ENCODE assay signal across 18 cellular contexts in genomic region chr11:1845571-1846452, GRCh38. TPM values are rescaled to one million over a fixed set of nuclear protein-coding genes. Genes with fewer than 3 reads are reported as not detected.
A peak's percentile ranks its signal among the peaks of the same experiment; 100 is the strongest.
DNase-seq lines count a peak whose midpoint lies in the region; ATAC-seq, FAIRE-seq and TF ChIP-seq lines count a peak whose summit lies in the region.
"Had no signal": no experiment of that assay in that cellular context is flagged by ENCODE, and none has a peak within 500 bp of the region (broad histone marks: within the 10 kb centered on the region; RNA-seq: fewer than 3 reads in every experiment).

No MANE protein-coding gene starts in this region.

- H3K9me3 Mint-ChIP-seq in activated CD4-positive, alpha-beta T cell treated with anti-CD3 and anti-CD28 coated beads, Interleukin-2, amount 10 ng/mL, durations not matched to agents 7 days and 5 days: no peaks in the 10 kb centered on the region
- peaks cover 0 to 5% (median 0%) of the 10 kb centered on the region in 5 experiments for H3K9me3 Mint-ChIP-seq in brain

- ATAC-seq in Panc1 (peak; percentile 29; the same call in 1 of the 2 replicates), pancreas (no peak)
- ATAC-seq: heart right ventricle, left colon had no signal

- CTCF ChIA-PET in activated CD4-positive, alpha-beta T cell treated with anti-CD3 and anti-CD28 coated beads, Interleukin-2, amount 10 ng/mL, durations not matched to agents 7 days and 5 days (lab: Charles Lee): interaction anchor here (3.6 kb wide), 1 partner anchor 152 kb away, joined by 18 read pairs; no protein-coding TSS in a partner anchor
- CTCF ChIA-PET in Panc1 (lab: Charles Lee): interaction anchor here (0.5 to 0.6 kb wide), 3 partner anchors 13 to 136 kb away, joined by 3 to 7 read pairs (median 5); no protein-coding TSS in a partner anchor

- FAIRE-seq in pancreas (lab: Jason Lieb, UNC): no peak

- no TSS peak for BruUV-seq in Panc1 (replicated peaks; lab: Mats Ljungman, UMichigan)

- H3K4me3 ChIP-seq in Panc1 (ENCODE audit: low read depth in 2 of 2, low read length in 2 of 2) (no peak overlapping the region), pancreas (no peak overlapping the region)
- H3K4me3 ChIP-seq: heart right ventricle had no signal

- no peaks in the 10 kb centered on the region for H3K36me3 ChIP-seq in Panc1 (ENCODE audit: control insufficient read depth, insufficient read depth, low read length)
- H3K36me3 ChIP-seq in pancreas: no peaks in the 10 kb centered on the region
- H3K36me3 ChIP-seq: heart right ventricle had no signal

- H3K27ac Mint-ChIP-seq in activated CD4-positive, alpha-beta T cell treated with anti-CD3 and anti-CD28 coated beads, Interleukin-2, amount 10 ng/mL, durations not matched to agents 7 days and 5 days: peak overlapping the region; percentile 90
- H3K27ac Mint-ChIP-seq in brain: peak overlapping the region in 3 of 5 experiments; percentile 24 to 92 (median 71)

- no peaks in the 10 kb centered on the region for H3K36me3 Mint-ChIP-seq in activated CD4-positive, alpha-beta T cell treated with anti-CD3 and anti-CD28 coated beads, Interleukin-2, amount 10 ng/mL, durations not matched to agents 7 days and 5 days (ENCODE audit: low read depth)
- H3K36me3 Mint-ChIP-seq in brain: no peaks in the 10 kb centered on the region

- peak; percentile 41 for DNase-seq in activated CD4-positive, alpha-beta T cell treated with anti-CD3 and anti-CD28 coated beads, Interleukin-2, amount 10 ng/mL, durations not matched to agents 7 days and 5 days
- DNase-seq in activated CD4-positive, alpha-beta T cell treated with anti-CD3 and anti-CD28 coated beads for 48 hours: no peak
- DNase-seq in Panc1 (ENCODE audit: low read depth, low spot score) (no peak), pancreas (peak in 2 of 6 donors; percentile 55 to 68), NCI-H524 treated with DMSO at 0.1 percent for 48 hours (lab: John Stamatoyannopoulos, UW) (no peak), NCI-H2171 (lab: John Stamatoyannopoulos, UW) (no peak), globus pallidus (ENCODE audit: low spot score) (no peak)
- DNase-seq: activated effector memory CD4-positive, alpha-beta T cell treated with anti-CD3 and anti-CD28 coated beads, Interleukin-2, amount 50 U/mL, for 16 hours; left colon; NCI-H1417 treated with DMSO at 0.1 percent for 48 hours; nephron progenitor cell had no signal

- H3K4me1 Mint-ChIP-seq in activated CD4-positive, alpha-beta T cell treated with anti-CD3 and anti-CD28 coated beads, Interleukin-2, amount 10 ng/mL, durations not matched to agents 7 days and 5 days: peaks cover 76% of the 10 kb centered on the region
- H3K4me1 Mint-ChIP-seq in brain: peaks cover 11% of the 10 kb centered on the region

- TF ChIP-seq CTCF in Panc1 (IDR thresholded peaks at IDR 0.05) (no peak), brain (conservative IDR thresholded peaks at IDR 0.05) (no peak), pancreas (IDR thresholded peaks at IDR 0.05) (no peak)

- H3K4me3 Mint-ChIP-seq in activated CD4-positive, alpha-beta T cell treated with anti-CD3 and anti-CD28 coated beads, Interleukin-2, amount 10 ng/mL, durations not matched to agents 7 days and 5 days: peak overlapping the region; percentile 62
- H3K4me3 Mint-ChIP-seq in brain: peak overlapping the region in 1 of 5 experiments; percentile 6

- H3K27ac ChIP-seq in Panc1 (ENCODE audit: low read length) (no peak overlapping the region), pancreas (peak overlapping the region; percentile 39 to 97 (median 94))

- no peaks in the 10 kb centered on the region for H3K27me3 Mint-ChIP-seq in activated CD4-positive, alpha-beta T cell treated with anti-CD3 and anti-CD28 coated beads, Interleukin-2, amount 10 ng/mL, durations not matched to agents 7 days and 5 days
- H3K27me3 Mint-ChIP-seq in brain: peaks cover 3% of the 10 kb centered on the region

- peaks cover 10% of the 10 kb centered on the region for H3K4me1 ChIP-seq in Panc1 (ENCODE audit: control insufficient read depth, insufficient read depth, low read length)
- peaks cover 27 to 54% (median 50%) of the 10 kb centered on the region in 3 donors for H3K4me1 ChIP-seq in pancreas

- H3K9me3 ChIP-seq in Panc1 (ENCODE audit: control insufficient read depth, insufficient read depth, low read depth, low read length): no peaks in the 10 kb centered on the region
- no peaks in the 10 kb centered on the region for H3K9me3 ChIP-seq in pancreas
- H3K9me3 ChIP-seq: heart right ventricle had no signal

- intact Hi-C loops in Panc1 (cut with micrococcal nuclease; ENCODE audit: unreplicated experiment): no loop called here
- intact Hi-C loops in pancreas (cut with DNase I): no loop called here

- POLR2A ChIA-PET in activated CD4-positive, alpha-beta T cell treated with anti-CD3 and anti-CD28 coated beads, Interleukin-2, amount 10 ng/mL, durations not matched to agents 7 days and 5 days (lab: Charles Lee): no interaction called here
- POLR2A ChIA-PET in Panc1 (lab: Charles Lee): no interaction called here

- H3K27me3 ChIP-seq in Panc1 (ENCODE audit: control insufficient read depth, insufficient read depth, low read length): no peaks in the 10 kb centered on the region
- H3K27me3 ChIP-seq in pancreas: no peaks in the 10 kb centered on the region
- H3K27me3 ChIP-seq: heart right ventricle had no signal

- in situ Hi-C loops in Panc1 (cut with HindIII; ENCODE audit: low pct_unique_long_range_greater_than_20kb, low sequenced_read_pairs): no loop called here

- WGBS in pancreas, 2 donors: 76% methylated on average over 20 to 21 of the region's 21 CpGs

RNA-seq across cellular contexts. Expression of gene TNNI2, which starts 7.0 kb away (rescaled TPM):
- total RNA-seq in activated CD4-positive, alpha-beta T cell treated with anti-CD3 and anti-CD28 coated beads, Interleukin-2, amount 10 ng/mL, durations not matched to agents 7 days and 5 days: not detected
- 0.46 TPM for total RNA-seq in Panc1 (2021; ENCODE audit: unreplicated experiment)
- polyA plus RNA-seq in Panc1 (2012; ENCODE audit: insufficient read length): 0.64 TPM
- not detected for polyA plus RNA-seq in brain (ENCODE audit: insufficient read depth, low read depth, low replicate concordance)
- total RNA-seq in pancreas: 1 to 10 TPM in 5 of 6 donors, not detected in 1; 2.5 to 8.7 (median 6.2) TPM
- polyA plus RNA-seq in pancreas: 10 to 100 TPM; 28.9 to 57.4 TPM
- total RNA-seq: A673, epithelial cell of proximal tubule, H4, NCI-H460 had no signal

RNA-seq across cellular contexts. Expression of gene LSP1, which starts 7.1 kb away (rescaled TPM):
- 100 to 1,000 TPM; 668 to 687 TPM for total RNA-seq in activated CD4-positive, alpha-beta T cell treated with anti-CD3 and anti-CD28 coated beads, Interleukin-2, amount 10 ng/mL, durations not matched to agents 7 days and 5 days
- total RNA-seq in Panc1 (2021; ENCODE audit: unreplicated experiment): 0.90 TPM
- 1.3 TPM for polyA plus RNA-seq in Panc1 (2012; ENCODE audit: insufficient read length)
- polyA plus RNA-seq in brain (ENCODE audit: insufficient read depth, low read depth, low replicate concordance): 3.7 TPM
- 10 to 100 TPM in 3 of 6 donors, 1 to 10 TPM in 3; 2.4 to 26.8 (median 8.4) TPM for total RNA-seq in pancreas
- polyA plus RNA-seq in pancreas: 10 to 100 TPM in 1 of 2 donors, 1 to 10 TPM in 1; 8.6 to 20.6 TPM
- total RNA-seq: A673, epithelial cell of proximal tubule, NCI-H460 had no signal

RNA-seq across cellular contexts. Expression of gene SYT8, which starts 11.0 kb away (rescaled TPM):
- total RNA-seq in activated CD4-positive, alpha-beta T cell treated with anti-CD3 and anti-CD28 coated beads, Interleukin-2, amount 10 ng/mL, durations not matched to agents 7 days and 5 days: not detected
- total RNA-seq in Panc1 (2021; ENCODE audit: unreplicated experiment) (3.5 TPM), pancreas (10 to 100 TPM in 3 of 6 donors, 1 to 10 TPM in 3; 3.6 to 34.2 (median 12.2) TPM)
- 1.9 TPM for polyA plus RNA-seq in Panc1 (2012; ENCODE audit: insufficient read length)
- polyA plus RNA-seq in brain (ENCODE audit: insufficient read depth, low read depth, low replicate concordance) (not detected), pancreas (10 to 100 TPM; 43.7 to 64.8 TPM)
- total RNA-seq: A673, H4, heart right ventricle, NCI-H460 had no signal
- polyA plus RNA-seq: heart right ventricle had no signal

RNA-seq across cellular contexts. Expression of gene PRR33, which starts 45.9 kb away (rescaled TPM):
- under 1 TPM in 1 of 2 experiments, not detected in 1; 0.05 TPM for total RNA-seq in activated CD4-positive, alpha-beta T cell treated with anti-CD3 and anti-CD28 coated beads, Interleukin-2, amount 10 ng/mL, durations not matched to agents 7 days and 5 days
- not detected for total RNA-seq in Panc1 (2021; ENCODE audit: unreplicated experiment)
- not detected for polyA plus RNA-seq in Panc1 (2012; ENCODE audit: insufficient read length)
- polyA plus RNA-seq in brain (ENCODE audit: insufficient read depth, low read depth, low replicate concordance): not detected
- total RNA-seq in pancreas: not detected
- polyA plus RNA-seq in pancreas: not detected
- total RNA-seq: A673, chondrocyte, epithelial cell of proximal tubule, H4, left colon, NCI-H460 had no signal

Comparison
In these comparisons a context has a peak if more than half of its experiments do, and no peak if none do; other contexts are left out.
1. RNA of gene LSP1, which starts 7.1 kb away (total RNA-seq): 668 to 687 TPM in activated CD4-positive, alpha-beta T cell treated with anti-CD3 and anti-CD28 coated beads, Interleukin-2, amount 10 ng/mL, durations not matched to agents 7 days and 5 days; 2.4 to 26.8 TPM in pancreas and 0.90 TPM in Panc1 (single experiment); every median in the first group is over 10 times any median in the second.